19 cellular contexts compared by ENCODE assay signal in genomic region chr7:137885623-137886022, GRCh38. TPM values are rescaled to one million over a fixed set of nuclear protein-coding genes. Genes with fewer than 3 reads are reported as not detected.
A peak's percentile ranks its signal among the peaks of the same experiment; 100 is the strongest.
DNase-seq lines count a peak whose midpoint lies in the region; FAIRE-seq and TF ChIP-seq lines count a peak whose summit lies in the region.
"Had no signal": no experiment of that assay in that cellular context is flagged by ENCODE, and none has a peak within 500 bp of the region (broad histone marks: within the 10 kb centered on the region; RNA-seq: fewer than 3 reads in every experiment).

No MANE protein-coding gene starts in this region.

- no peak overlapping the region for H3K4me3 Mint-ChIP-seq in activated T-helper 1 cell treated with anti-CD3 and anti-CD28 coated beads, Interleukin-12 subunit alpha, Interleukin-12 subunit beta, Interleukin-2, Interleukin-4 antibody, amounts not matched to agents 30 ng/mL and 10 ng/mL and 1 ng/mL, durations not matched to agents 14 hours and 24 hours and 36 hours
- no peak overlapping the region for H3K4me3 Mint-ChIP-seq in progenitor cell of endocrine pancreas (ENCODE audit: low read depth)
- H3K4me3 Mint-ChIP-seq: activated T-cell treated with anti-CD3 and anti-CD28 coated beads, Interleukin-2, amount 50 U/mL, for 4 hours had no signal

- H3K9me3 Mint-ChIP-seq in activated T-helper 1 cell treated with anti-CD3 and anti-CD28 coated beads, Interleukin-12 subunit alpha, Interleukin-12 subunit beta, Interleukin-2, Interleukin-4 antibody, amounts not matched to agents 30 ng/mL and 10 ng/mL and 1 ng/mL, durations not matched to agents 14 hours and 24 hours and 36 hours: no peaks in the 10 kb centered on the region
- H3K9me3 Mint-ChIP-seq in progenitor cell of endocrine pancreas (ENCODE audit: low read depth): no peaks in the 10 kb centered on the region
- H3K9me3 Mint-ChIP-seq: activated naive CD4-positive, alpha-beta T cell treated with anti-CD3 and anti-CD28 coated beads, Interleukin-2, amount 50 U/mL, for 72 hours; activated T-cell treated with anti-CD3 and anti-CD28 coated beads, Interleukin-2, amount 50 U/mL, for 4 hours had no signal

- peaks cover 38% of the 10 kb centered on the region for H3K4me1 Mint-ChIP-seq in activated T-helper 1 cell treated with anti-CD3 and anti-CD28 coated beads, Interleukin-12 subunit alpha, Interleukin-12 subunit beta, Interleukin-2, Interleukin-4 antibody, amounts not matched to agents 30 ng/mL and 10 ng/mL and 1 ng/mL, durations not matched to agents 14 hours and 24 hours and 36 hours (ENCODE audit: low read depth)
- peaks cover 10% of the 10 kb centered on the region for H3K4me1 Mint-ChIP-seq in progenitor cell of endocrine pancreas (ENCODE audit: low read depth)

- H3K27ac Mint-ChIP-seq in activated T-helper 1 cell treated with anti-CD3 and anti-CD28 coated beads, Interleukin-12 subunit alpha, Interleukin-12 subunit beta, Interleukin-2, Interleukin-4 antibody, amounts not matched to agents 30 ng/mL and 10 ng/mL and 1 ng/mL, durations not matched to agents 14 hours and 24 hours and 36 hours: peak overlapping the region; percentile 54
- H3K27ac Mint-ChIP-seq in progenitor cell of endocrine pancreas: peak overlapping the region; percentile 46

- H3K27ac ChIP-seq in GM23248 (peak overlapping the region; percentile 2; the same call in 1 of the 2 replicates), esophagus squamous epithelium (peak overlapping the region; percentile 9 to 66 (median 42)), small intestine (ENCODE audit: low read depth in 1 of 2, low read length in 1 of 2) (no peak overlapping the region)

- H3K4me3 ChIP-seq in GM23248: no peak overlapping the region
- H3K4me3 ChIP-seq in esophagus squamous epithelium: no peak overlapping the region
- no peak overlapping the region for H3K4me3 ChIP-seq in small intestine (ENCODE audit: low read depth in 1 of 2, low read length in 2 of 2)
- H3K4me3 ChIP-seq: stomach had no signal

- TF ChIP-seq CTCF in esophagus squamous epithelium (IDR thresholded peaks at IDR 0.05) (no peak), progenitor cell of endocrine pancreas (IDR thresholded peaks at IDR 0.05; ENCODE audit: unreplicated experiment) (no peak)

- H3K9me2 ChIP-seq in GM23248 (ENCODE audit: insufficient read depth): no peaks in the 10 kb centered on the region

- H3K4me2 ChIP-seq in GM23248 (ENCODE audit: unreplicated experiment): no peak overlapping the region

- no peak for FAIRE-seq in small intestine (lab: Jason Lieb, UNC)

- 90 to 91% methylated on average over 4 of the region's 4 CpGs for WGBS in GM23248 (ENCODE audit: low coverage in 1 of 2, low lambda C conversion rate in 2 of 2, missing lambda C conversion rate in 2 of 2), 2 experiments
- WGBS in esophagus squamous epithelium, 2 donors: 66 to 70% methylated on average over 3 to 4 of the region's 4 CpGs
- 92 to 96% (median 93%) methylated on average over 4 of the region's 4 CpGs for WGBS in small intestine, 3 donors

- H2AFZ ChIP-seq in GM23248: no peak overlapping the region

- H3K79me2 ChIP-seq in GM23248 (ENCODE audit: insufficient read depth): peaks cover 53% of the 10 kb centered on the region

- DNase-seq in GM23248 (no peak), esophagus squamous epithelium (lab: John Stamatoyannopoulos, UW) (no peak), progenitor cell of endocrine pancreas (ENCODE audit: low spot score, unreplicated experiment) (no peak), NCI-H510A treated with DMSO at 0.1 percent for 48 hours (lab: John Stamatoyannopoulos, UW) (no peak), dermis blood vessel endothelial cell (no peak), small intestine (no peak)
- DNase-seq in activated T-helper 1 cell treated with anti-CD3 and anti-CD28 coated beads, Interleukin-12 subunit alpha, Interleukin-12 subunit beta, Interleukin-2, Interleukin-4 antibody, amounts not matched to agents 30 ng/mL and 10 ng/mL and 1 ng/mL, durations not matched to agents 14 hours and 24 hours and 36 hours (ENCODE audit: low spot score): no peak
- DNase-seq in activated CD8-positive, alpha-beta memory T cell treated with anti-CD3 and anti-CD28 coated beads, Interleukin-2, amount 50 U/mL, for 48 hours: no peak
- DNase-seq: activated CD4-positive, alpha-beta T cell treated with anti-CD3 and anti-CD28 coated beads, Interleukin-2, amount 50 U/mL, for 48 hours; activated T-cell treated with anti-CD3 and anti-CD28 coated beads, Interleukin-2, amount 50 U/mL, for 4 hours; effector CD4-positive, alpha-beta T cell; HCEC 1CT; Karpas-422; NCI-H2171; NCI-H774; OCI-M1; SHP77 treated with DMSO at 0.1 percent for 48 hours; stomach had no signal

- no peak overlapping the region for H3K9ac ChIP-seq in GM23248

- no peaks in the 10 kb centered on the region for H3K27me3 Mint-ChIP-seq in activated T-helper 1 cell treated with anti-CD3 and anti-CD28 coated beads, Interleukin-12 subunit alpha, Interleukin-12 subunit beta, Interleukin-2, Interleukin-4 antibody, amounts not matched to agents 30 ng/mL and 10 ng/mL and 1 ng/mL, durations not matched to agents 14 hours and 24 hours and 36 hours (ENCODE audit: insufficient read depth)
- H3K27me3 Mint-ChIP-seq in progenitor cell of endocrine pancreas: no peaks in the 10 kb centered on the region

- H4K20me1 ChIP-seq in GM23248 (ENCODE audit: insufficient read depth): no peaks in the 10 kb centered on the region

- intact Hi-C loops in activated T-helper 1 cell treated with anti-CD3 and anti-CD28 coated beads, Interleukin-12 subunit alpha, Interleukin-12 subunit beta, Interleukin-2, Interleukin-4 antibody, amounts not matched to agents 30 ng/mL and 10 ng/mL and 1 ng/mL, durations not matched to agents 14 hours and 24 hours and 36 hours (cut with micrococcal nuclease): no loop called here
- intact Hi-C loops in esophagus squamous epithelium (cut with DNase I): no loop called here

- H3K36me3 Mint-ChIP-seq in activated T-helper 1 cell treated with anti-CD3 and anti-CD28 coated beads, Interleukin-12 subunit alpha, Interleukin-12 subunit beta, Interleukin-2, Interleukin-4 antibody, amounts not matched to agents 30 ng/mL and 10 ng/mL and 1 ng/mL, durations not matched to agents 14 hours and 24 hours and 36 hours (ENCODE audit: low read depth): peaks cover 41% of the 10 kb centered on the region
- peaks cover 39% of the 10 kb centered on the region for H3K36me3 Mint-ChIP-seq in progenitor cell of endocrine pancreas (ENCODE audit: insufficient read depth)

- no peak for TF ChIP-seq POLR2A in esophagus squamous epithelium (IDR thresholded peaks at IDR 0.05)

- peaks cover 61% of the 10 kb centered on the region for H3K36me3 ChIP-seq in GM23248 (ENCODE audit: low read depth)
- peaks cover 5 to 80% (median 14%) of the 10 kb centered on the region in 3 donors for H3K36me3 ChIP-seq in esophagus squamous epithelium
- peaks cover 0 to 34% of the 10 kb centered on the region in 2 donors for H3K36me3 ChIP-seq in small intestine (ENCODE audit: control insufficient read depth in 2 of 2, insufficient read depth in 2 of 2, low read length in 2 of 2)

- H3K4me1 ChIP-seq in GM23248 (ENCODE audit: insufficient read depth): peaks cover 39% of the 10 kb centered on the region
- peaks cover 0 to 47% (median 33%) of the 10 kb centered on the region in 3 donors for H3K4me1 ChIP-seq in esophagus squamous epithelium
- no peaks in the 10 kb centered on the region for H3K4me1 ChIP-seq in small intestine (ENCODE audit: control insufficient read depth in 2 of 2, insufficient read depth in 1 of 2, low read depth in 1 of 2, low read length in 1 of 2)

- H3K9me3 ChIP-seq in GM23248 (ENCODE audit: low read depth): no peaks in the 10 kb centered on the region
- peaks cover 0 to 7% (median 4%) of the 10 kb centered on the region in 3 donors for H3K9me3 ChIP-seq in esophagus squamous epithelium
- H3K9me3 ChIP-seq in small intestine (ENCODE audit: control insufficient read depth, low read depth): no peaks in the 10 kb centered on the region

- in situ Hi-C loops in GM23248 (cut with MboI): no loop called here

- H3K27me3 ChIP-seq in GM23248 (replicated peaks; ENCODE audit: insufficient read depth) (no peaks in the 10 kb centered on the region), esophagus squamous epithelium (no peaks in the 10 kb centered on the region), small intestine (ENCODE audit: control insufficient read depth in 2 of 2, insufficient read depth in 2 of 2, low read length in 2 of 2) (no peaks in the 10 kb centered on the region)
- H3K27me3 ChIP-seq: stomach had no signal

- peaks cover 89% of the 10 kb centered on the region for H3F3A ChIP-seq in GM23248 (ENCODE audit: insufficient read depth)

RNA-seq across cellular contexts. Expression of gene DGKI, which starts 38.8 kb away (rescaled TPM):
- total RNA-seq in GM23248 (2014; rRNA removed; shearing (Covaris generic)): 21.1 and 25.9 TPM in 2 replicates
- 5.1 and 5.4 TPM in 2 replicates for polyA plus RNA-seq in GM23248 (2016; fragmentation: Nextera tagmentation; extraction: Ambion mirVana)
- 27.3 and 30.2 TPM in 2 replicates for total RNA-seq in activated T-helper 1 cell treated with anti-CD3 and anti-CD28 coated beads, Interleukin-12 subunit alpha, Interleukin-12 subunit beta, Interleukin-2, Interleukin-4 antibody, amounts not matched to agents 30 ng/mL and 10 ng/mL and 1 ng/mL, durations not matched to agents 14 hours and 24 hours and 36 hours
- total RNA-seq in esophagus squamous epithelium: 1 to 10 TPM in 2 of 4 donors, under 1 TPM in 1, not detected in 1; 0.44 to 1.1 (median 1.0) TPM
- 0.41 and 0.91 TPM in 2 replicates for total RNA-seq in progenitor cell of endocrine pancreas
- total RNA-seq in dermis blood vessel endothelial cell: 2.7 and 3.9 TPM in 2 replicates
- under 1 TPM in 1 of 3 donors, not detected in 2; 0.54 TPM for polyA plus RNA-seq in small intestine

Comparison
In these comparisons a context has a peak if more than half of its experiments do, and no peak if none do; other contexts are left out.
1. H3K27ac ChIP-seq: peak in GM23248 (single experiment) and esophagus squamous epithelium (4 of 4); none in small intestine (0 of 2).